ENCODE assay signal across 9 cellular contexts in the genomic region with DNA sequence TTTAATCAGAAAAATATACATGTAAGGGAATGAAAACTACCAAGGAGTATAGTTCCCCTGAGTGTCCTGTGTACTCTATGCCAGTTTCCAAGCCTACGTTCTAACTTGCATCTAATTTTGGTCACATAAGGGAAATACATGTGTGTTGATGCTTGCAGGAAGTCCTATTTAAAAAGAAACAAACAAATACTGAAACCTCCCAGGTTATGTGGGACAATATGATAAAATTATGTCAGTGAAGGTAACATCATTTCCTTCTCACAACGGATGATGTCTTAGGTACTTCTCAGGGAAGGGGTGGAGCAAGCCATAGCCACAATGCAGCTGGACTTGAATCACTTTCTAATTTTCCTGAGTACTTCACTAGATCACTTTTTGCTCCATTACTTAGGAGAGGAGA.
DNase-seq lines count a peak whose midpoint lies in the region; ATAC-seq and TF ChIP-seq lines count a peak whose summit lies in the region.
"Had no signal": no experiment of that assay in that cellular context is flagged by ENCODE, and none has a peak within 500 bp of the region (broad histone marks: within the 10 kb centered on the region; RNA-seq: fewer than 3 reads in every experiment).

No MANE protein-coding gene starts in this region.

- H3K27me3 ChIP-seq in body of pancreas, result no peaks in the 10 kb centered on the region

- TF ChIP-seq CTCF in body of pancreas (IDR thresholded peaks at IDR 0.05), result no peak
- no peak for TF ChIP-seq CTCF in type B pancreatic cell (conservative IDR thresholded peaks at IDR 0.05)

- no peaks in the 10 kb centered on the region for H3K9me3 ChIP-seq in body of pancreas

- intact Hi-C loops in body of pancreas (cut with DNase I), result no loop called here

- ATAC-seq in body of pancreas (no peak), memory B cell (ENCODE audit: low read depth) (peak; percentile 60)

- H3K27ac ChIP-seq in body of pancreas, result peak overlapping the region in 3 of 4 donors; percentile 30 to 59 (median 44)
- H3K27ac ChIP-seq: RWPE1 had no signal

- H3K36me3 Mint-ChIP-seq in activated CD4-positive, alpha-beta T cell treated with anti-CD3 and anti-CD28 coated beads, Interleukin-2, amount 10 ng/mL, durations not matched to agents 7 days and 5 days (ENCODE audit: low read depth), result no peaks in the 10 kb centered on the region
- H3K36me3 Mint-ChIP-seq in memory B cell (peaks cover 8% of the 10 kb centered on the region), type B pancreatic cell (peaks cover 15% of the 10 kb centered on the region)

- H3K36me3 ChIP-seq in body of pancreas (replicated peaks in 1 of 2; ENCODE audit: insufficient read depth in 1 of 2, low read depth in 2 of 2), result no peaks in the 10 kb centered on the region

- no peak for TF ChIP-seq POLR2A in body of pancreas (IDR thresholded peaks at IDR 0.05)

- peaks cover 17% of the 10 kb centered on the region for H3K27me3 Mint-ChIP-seq in activated CD4-positive, alpha-beta T cell treated with anti-CD3 and anti-CD28 coated beads, Interleukin-2, amount 10 ng/mL, durations not matched to agents 7 days and 5 days
- no peaks in the 10 kb centered on the region for H3K27me3 Mint-ChIP-seq in memory B cell
- no peaks in the 10 kb centered on the region for H3K27me3 Mint-ChIP-seq in type B pancreatic cell

- no peak overlapping the region for H3K4me3 Mint-ChIP-seq in activated CD4-positive, alpha-beta T cell treated with anti-CD3 and anti-CD28 coated beads, Interleukin-2, amount 10 ng/mL, durations not matched to agents 7 days and 5 days
- peak overlapping the region; percentile 6 for H3K4me3 Mint-ChIP-seq in memory B cell
- H3K4me3 Mint-ChIP-seq in type B pancreatic cell, result no peak overlapping the region

- CTCF ChIA-PET in activated CD4-positive, alpha-beta T cell treated with anti-CD3 and anti-CD28 coated beads, Interleukin-2, amount 10 ng/mL, durations not matched to agents 7 days and 5 days (lab: Charles Lee), result interaction anchor here (0.9 kb wide), 1 partner anchor 149 kb away, joined by 3 read pairs; no protein-coding TSS in a partner anchor

- DNase-seq in activated CD4-positive, alpha-beta T cell treated with anti-CD3 and anti-CD28 coated beads, Interleukin-2, amount 10 ng/mL, durations not matched to agents 7 days and 5 days, result peak; percentile 9
- DNase-seq in activated CD4-positive, alpha-beta T cell treated with anti-CD3 and anti-CD28 coated beads, Interleukin-2, amount 50 U/mL, for 48 hours, result no peak
- DNase-seq in body of pancreas, result no peak
- no peak for DNase-seq in memory B cell (ENCODE audit: low spot score in 2 of 2)
- no peak for DNase-seq in type B pancreatic cell (ENCODE audit: extremely low spot score, unreplicated experiment)
- DNase-seq in NCI-H2107 treated with DMSO at 0.1 percent for 48 hours (lab: John Stamatoyannopoulos, UW; ENCODE audit: unreplicated experiment), result no peak
- DNase-seq in NCI-H1417 (lab: John Stamatoyannopoulos, UW), result no peak
- no peak for DNase-seq in activated CD4-positive, alpha-beta T cell treated with anti-CD3 and anti-CD28 coated beads, Interleukin-2, amount 50 U/mL, for 1 hour

- H3K4me1 Mint-ChIP-seq in activated CD4-positive, alpha-beta T cell treated with anti-CD3 and anti-CD28 coated beads, Interleukin-2, amount 10 ng/mL, durations not matched to agents 7 days and 5 days, result peaks cover 12% of the 10 kb centered on the region
- H3K4me1 Mint-ChIP-seq in memory B cell, result peaks cover 17% of the 10 kb centered on the region
- H3K4me1 Mint-ChIP-seq in type B pancreatic cell (ENCODE audit: unreplicated experiment), result peaks cover 63% of the 10 kb centered on the region

- no peak overlapping the region for H3K4me3 ChIP-seq in body of pancreas

- H3K27ac Mint-ChIP-seq in activated CD4-positive, alpha-beta T cell treated with anti-CD3 and anti-CD28 coated beads, Interleukin-2, amount 10 ng/mL, durations not matched to agents 7 days and 5 days, result peak overlapping the region; percentile 55
- H3K27ac Mint-ChIP-seq in memory B cell, result peak overlapping the region; percentile 84
- H3K27ac Mint-ChIP-seq in type B pancreatic cell, result peak overlapping the region; percentile 24

- POLR2A ChIA-PET in activated CD4-positive, alpha-beta T cell treated with anti-CD3 and anti-CD28 coated beads, Interleukin-2, amount 10 ng/mL, durations not matched to agents 7 days and 5 days (lab: Charles Lee), result interaction anchor here (0.6 to 0.7 kb wide), 2 partner anchors 42 to 57 kb away, joined by 3 to 6 read pairs; no protein-coding TSS in a partner anchor

- 44 to 59% methylated on average over 2 of the region's 2 CpGs for WGBS in body of pancreas, 2 donors

- H3K9me3 Mint-ChIP-seq in activated CD4-positive, alpha-beta T cell treated with anti-CD3 and anti-CD28 coated beads, Interleukin-2, amount 10 ng/mL, durations not matched to agents 7 days and 5 days, result no peaks in the 10 kb centered on the region
- H3K9me3 Mint-ChIP-seq in memory B cell (peaks cover 2% of the 10 kb centered on the region), type B pancreatic cell (no peaks in the 10 kb centered on the region)

- H3K4me1 ChIP-seq in body of pancreas, result peaks cover 50% of the 10 kb centered on the region

Comparison
In these comparisons a context has a peak if more than half of its experiments do, and no peak if none do; other contexts are left out.
1. H3K27ac Mint-ChIP-seq: peak in every context shown above with its lines; median percentile 84 in memory B cell; 55 in activated CD4-positive, alpha-beta T cell treated with anti-CD3 and anti-CD28 coated beads, Interleukin-2, amount 10 ng/mL, durations not matched to agents 7 days and 5 days; 24 in type B pancreatic cell.